7 cellular contexts compared by ENCODE assay signal in the genomic region with DNA sequence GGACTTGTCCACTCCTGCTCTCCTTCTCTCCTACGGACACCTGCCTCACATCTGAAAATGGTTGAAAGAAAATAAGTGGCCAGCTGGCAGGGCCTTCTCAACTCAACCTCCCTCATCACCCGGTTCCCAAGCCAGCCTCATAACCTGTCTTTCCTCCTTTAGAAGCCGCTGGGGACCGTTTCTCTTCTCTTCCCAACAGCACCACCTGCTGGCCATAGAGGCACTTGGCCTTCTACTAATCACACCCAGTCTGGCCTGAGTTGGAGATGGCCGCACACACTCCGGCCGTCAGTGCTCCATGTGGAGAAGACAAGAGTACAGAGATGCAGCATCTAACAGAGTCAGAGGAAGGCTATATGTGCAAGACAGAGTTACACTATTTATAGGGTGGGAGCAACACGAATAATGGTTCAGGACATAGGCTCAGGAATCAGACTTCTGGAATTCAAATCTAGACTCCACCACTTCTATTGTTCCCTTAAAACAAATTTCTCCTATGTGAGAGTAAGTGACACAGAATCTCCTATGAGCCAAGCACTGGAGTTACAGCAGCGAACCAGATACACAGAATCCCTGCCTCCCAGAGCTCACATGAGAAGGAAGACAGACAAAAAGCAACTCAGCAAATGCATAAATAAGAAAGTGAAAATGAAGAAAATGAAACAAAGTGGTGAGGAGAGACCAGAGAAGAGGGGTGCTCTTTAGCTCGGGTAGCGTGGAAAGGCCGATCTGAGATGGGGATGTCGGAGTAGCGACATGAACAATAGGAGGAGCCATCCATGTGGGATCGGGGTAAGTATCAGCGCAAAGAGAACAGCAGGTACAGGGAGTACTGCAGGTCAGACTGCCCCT. TPM values are rescaled to one million over a fixed set of nuclear protein-coding genes. Genes with fewer than 3 reads are reported as not detected.
DNase-seq lines count a peak whose midpoint lies in the region; ATAC-seq and TF ChIP-seq lines count a peak whose summit lies in the region.
"Not testable (repeated sequence)": the region's sequence is repeated elsewhere in the genome, so short reads cannot be mapped to it uniquely, and the experiment has no call there.

No MANE protein-coding gene starts in this region.

- H3K4me2 ChIP-seq in hepatocyte: not testable (repeated sequence)

- H2AFZ ChIP-seq in hepatocyte: not testable (repeated sequence)

- 60% methylated on average over 16 of the region's 16 CpGs for WGBS in hepatocyte (ENCODE audit: low lambda C conversion rate, missing lambda C conversion rate)

- not testable (repeated sequence) for H3K27ac ChIP-seq in hepatocyte

- peak; percentile 40 for DNase-seq in GM13976 (ENCODE audit: low spot score)
- peak; percentile 60 for DNase-seq in NCI-H2171 (lab: John Stamatoyannopoulos, UW)
- peak; percentile 50 for DNase-seq in UCSD-AML1 (lab: John Stamatoyannopoulos, UW; ENCODE audit: unreplicated experiment)
- peak; percentile 65 for DNase-seq in astrocyte of the hippocampus (ENCODE audit: low read depth, low spot score)
- DNase-seq in hepatocyte (ENCODE audit: low spot score): peak; percentile 34
- peak; percentile 4 for DNase-seq in retinal pigment epithelial cell (ENCODE audit: low read depth)

- peak; percentile 88 for ATAC-seq in HG03025 (IDR thresholded peaks at IDR 0.05; ENCODE audit: low FRiP score, unreplicated experiment)

- H3K79me2 ChIP-seq in hepatocyte: not testable (repeated sequence)

- not testable (repeated sequence) for H3K27me3 ChIP-seq in hepatocyte

- H3K9me3 ChIP-seq in hepatocyte (ENCODE audit: low read depth): not testable (repeated sequence)

- H3K36me3 ChIP-seq in hepatocyte (replicated peaks; ENCODE audit: insufficient read depth, low read depth): not testable (repeated sequence)

- TF ChIP-seq CTCF in GM13976 (IDR thresholded peaks at IDR 0.05; ENCODE audit: borderline replicate concordance, control extremely low read depth, extremely low read depth, insufficient read depth, missing control alignments): peak; percentile 53
- peak; percentile 38 for TF ChIP-seq CTCF in hepatocyte (IDR thresholded peaks at IDR 0.05; ENCODE audit: poor library complexity)
- peak; percentile 68 for TF ChIP-seq CTCF in retinal pigment epithelial cell (conservative IDR thresholded peaks at IDR 0.05; ENCODE audit: low read depth, low read length)

- in situ Hi-C loops in GM13976 (cut with MboI; ENCODE audit: low sequenced_read_pairs, unreplicated experiment): not testable (repeated sequence)

- H3K4me1 ChIP-seq in hepatocyte (ENCODE audit: insufficient read depth): not testable (repeated sequence)

- H3K9me2 ChIP-seq in hepatocyte (replicated peaks; ENCODE audit: insufficient read depth): not testable (repeated sequence)

- not testable (repeated sequence) for H3K4me3 ChIP-seq in hepatocyte; retinal pigment epithelial cell (ENCODE audit: low read length)

- not testable (repeated sequence) for H4K20me1 ChIP-seq in hepatocyte (ENCODE audit: insufficient read depth, poor library complexity, severe bottlenecking)

RNA-seq across cellular contexts. Expression of a gene that starts 5.9 kb away (rescaled TPM):
- total RNA-seq in hepatocyte: not detected in 2 replicates
- 0.33 TPM in 1 of 2 replicates, not detected in the other for polyA plus RNA-seq in hepatocyte

RNA-seq across cellular contexts. Expression of a gene that starts 20.0 kb away (rescaled TPM):
- total RNA-seq in hepatocyte: not detected in 2 replicates
- polyA plus RNA-seq in hepatocyte: not detected in 2 replicates

RNA-seq across cellular contexts. Expression of a gene that starts 36.2 kb away (rescaled TPM):
- not detected in 2 replicates for total RNA-seq in hepatocyte
- not detected in 2 replicates for polyA plus RNA-seq in hepatocyte

Comparison
In these comparisons a context has a peak if more than half of its experiments do, and no peak if none do; other contexts are left out.
1. DNase-seq: peak in every context shown above with its lines; median percentile 65 in astrocyte of the hippocampus; 60 in NCI-H2171; 50 in UCSD-AML1; 40 in GM13976; 34 in hepatocyte; 4 in retinal pigment epithelial cell.